Comparison of ENCODE assay signal across 1 cellular context in the genomic region with DNA sequence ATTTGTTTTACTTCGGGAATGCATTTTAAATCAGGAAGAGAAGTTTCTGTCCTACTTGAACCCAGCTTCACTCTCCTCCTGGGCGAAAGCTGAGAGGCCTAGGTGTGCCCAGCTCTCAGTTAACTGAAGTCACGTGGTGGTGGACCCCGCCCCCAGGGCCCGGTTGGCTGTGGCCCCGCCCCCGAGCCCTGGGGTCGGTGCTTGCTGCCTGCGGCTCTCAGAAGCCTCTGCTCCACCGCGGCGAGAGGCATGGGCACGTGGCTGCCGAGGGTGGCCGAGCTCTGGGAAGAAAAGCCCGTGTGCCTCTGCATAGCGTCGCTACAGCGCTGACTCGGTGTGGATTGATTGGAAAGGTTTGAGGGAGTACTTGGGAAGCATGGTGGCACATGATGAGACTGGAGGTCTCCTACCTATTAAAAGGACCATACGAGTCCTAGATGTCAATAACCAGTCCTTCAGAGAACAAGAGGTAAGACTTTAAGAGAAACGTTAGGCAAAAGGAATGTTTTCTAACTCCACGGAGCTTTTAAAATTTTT.
TF ChIP-seq lines count a peak whose summit lies in the region.

No MANE protein-coding gene starts in this region.

TF ChIP-seq in WTC11, 78 proteins besides CTCF, POLR2A, EP300 and RAD21 (continued from another document):
- TF ChIP-seq, protein P1, sequence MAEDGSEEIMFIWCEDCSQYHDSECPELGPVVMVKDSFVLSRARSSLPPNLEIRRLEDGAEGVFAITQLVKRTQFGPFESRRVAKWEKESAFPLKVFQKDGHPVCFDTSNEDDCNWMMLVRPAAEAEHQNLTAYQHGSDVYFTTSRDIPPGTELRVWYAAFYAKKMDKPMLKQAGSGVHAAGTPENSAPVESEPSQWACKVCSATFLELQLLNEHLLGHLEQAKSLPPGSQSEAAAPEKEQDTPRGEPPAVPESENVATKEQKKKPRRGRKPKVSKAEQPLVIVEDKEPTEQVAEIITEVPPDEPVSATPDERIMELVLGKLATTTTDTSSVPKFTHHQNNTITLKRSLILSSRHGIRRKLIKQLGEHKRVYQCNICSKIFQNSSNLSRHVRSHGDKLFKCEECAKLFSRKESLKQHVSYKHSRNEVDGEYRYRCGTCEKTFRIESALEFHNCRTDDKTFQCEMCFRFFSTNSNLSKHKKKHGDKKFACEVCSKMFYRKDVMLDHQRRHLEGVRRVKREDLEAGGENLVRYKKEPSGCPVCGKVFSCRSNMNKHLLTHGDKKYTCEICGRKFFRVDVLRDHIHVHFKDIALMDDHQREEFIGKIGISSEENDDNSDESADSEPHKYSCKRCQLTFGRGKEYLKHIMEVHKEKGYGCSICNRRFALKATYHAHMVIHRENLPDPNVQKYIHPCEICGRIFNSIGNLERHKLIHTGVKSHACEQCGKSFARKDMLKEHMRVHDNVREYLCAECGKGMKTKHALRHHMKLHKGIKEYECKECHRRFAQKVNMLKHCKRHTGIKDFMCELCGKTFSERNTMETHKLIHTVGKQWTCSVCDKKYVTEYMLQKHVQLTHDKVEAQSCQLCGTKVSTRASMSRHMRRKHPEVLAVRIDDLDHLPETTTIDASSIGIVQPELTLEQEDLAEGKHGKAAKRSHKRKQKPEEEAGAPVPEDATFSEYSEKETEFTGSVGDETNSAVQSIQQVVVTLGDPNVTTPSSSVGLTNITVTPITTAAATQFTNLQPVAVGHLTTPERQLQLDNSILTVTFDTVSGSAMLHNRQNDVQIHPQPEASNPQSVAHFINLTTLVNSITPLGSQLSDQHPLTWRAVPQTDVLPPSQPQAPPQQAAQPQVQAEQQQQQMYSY (CRISPR knock-in tag; IDR thresholded peaks at IDR 0.05) = no peak
- TF ChIP-seq JUN (CRISPR knock-in tag; IDR thresholded peaks at IDR 0.05) (no peak), GTF2I (CRISPR knock-in tag; conservative IDR thresholded peaks at IDR 0.05) (no peak), CREM (CRISPR knock-in tag; IDR thresholded peaks at IDR 0.05) (no peak), ZNF232 (CRISPR knock-in tag; IDR thresholded peaks at IDR 0.05) (no peak; the same call in 1 of the 2 replicates), ETV6 (CRISPR knock-in tag; IDR thresholded peaks at IDR 0.05) (0 out of 2 replicates have a peak, but pooled peaks have one; percentile 56), KAT7 (CRISPR knock-in tag; IDR thresholded peaks at IDR 0.05; ENCODE audit: borderline replicate concordance) (no peak), SMAD4 (CRISPR knock-in tag; IDR thresholded peaks at IDR 0.05) (no peak), GRHL2 (CRISPR knock-in tag; IDR thresholded peaks at IDR 0.05; ENCODE audit: insufficient replicate concordance, severe bottlenecking) (no peak), SP1 (CRISPR knock-in tag; conservative IDR thresholded peaks at IDR 0.05) (peak; percentile 85), OVOL2 (CRISPR knock-in tag; IDR thresholded peaks at IDR 0.05; ENCODE audit: borderline replicate concordance) (no peak), ZNF416 (CRISPR knock-in tag; IDR thresholded peaks at IDR 0.05) (no peak), ZNF671 (CRISPR knock-in tag; IDR thresholded peaks at IDR 0.05) (no peak)
- TF ChIP-seq, protein P2, sequence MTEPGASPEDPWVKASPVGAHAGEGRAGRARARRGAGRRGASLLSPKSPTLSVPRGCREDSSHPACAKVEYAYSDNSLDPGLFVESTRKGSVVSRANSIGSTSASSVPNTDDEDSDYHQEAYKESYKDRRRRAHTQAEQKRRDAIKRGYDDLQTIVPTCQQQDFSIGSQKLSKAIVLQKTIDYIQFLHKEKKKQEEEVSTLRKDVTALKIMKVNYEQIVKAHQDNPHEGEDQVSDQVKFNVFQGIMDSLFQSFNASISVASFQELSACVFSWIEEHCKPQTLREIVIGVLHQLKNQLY (CRISPR knock-in tag; IDR thresholded peaks at IDR 0.05) = no peak
- TF ChIP-seq, protein P3, sequence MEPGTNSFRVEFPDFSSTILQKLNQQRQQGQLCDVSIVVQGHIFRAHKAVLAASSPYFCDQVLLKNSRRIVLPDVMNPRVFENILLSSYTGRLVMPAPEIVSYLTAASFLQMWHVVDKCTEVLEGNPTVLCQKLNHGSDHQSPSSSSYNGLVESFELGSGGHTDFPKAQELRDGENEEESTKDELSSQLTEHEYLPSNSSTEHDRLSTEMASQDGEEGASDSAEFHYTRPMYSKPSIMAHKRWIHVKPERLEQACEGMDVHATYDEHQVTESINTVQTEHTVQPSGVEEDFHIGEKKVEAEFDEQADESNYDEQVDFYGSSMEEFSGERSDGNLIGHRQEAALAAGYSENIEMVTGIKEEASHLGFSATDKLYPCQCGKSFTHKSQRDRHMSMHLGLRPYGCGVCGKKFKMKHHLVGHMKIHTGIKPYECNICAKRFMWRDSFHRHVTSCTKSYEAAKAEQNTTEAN (CRISPR knock-in tag; IDR thresholded peaks at IDR 0.05) = no peak
- TF ChIP-seq, protein P4, sequence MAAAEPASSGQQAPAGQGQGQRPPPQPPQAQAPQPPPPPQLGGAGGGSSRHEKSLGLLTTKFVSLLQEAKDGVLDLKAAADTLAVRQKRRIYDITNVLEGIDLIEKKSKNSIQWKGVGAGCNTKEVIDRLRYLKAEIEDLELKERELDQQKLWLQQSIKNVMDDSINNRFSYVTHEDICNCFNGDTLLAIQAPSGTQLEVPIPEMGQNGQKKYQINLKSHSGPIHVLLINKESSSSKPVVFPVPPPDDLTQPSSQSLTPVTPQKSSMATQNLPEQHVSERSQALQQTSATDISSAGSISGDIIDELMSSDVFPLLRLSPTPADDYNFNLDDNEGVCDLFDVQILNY (CRISPR knock-in tag; IDR thresholded peaks at IDR 0.05) = no peak
- TF ChIP-seq, protein P5, sequence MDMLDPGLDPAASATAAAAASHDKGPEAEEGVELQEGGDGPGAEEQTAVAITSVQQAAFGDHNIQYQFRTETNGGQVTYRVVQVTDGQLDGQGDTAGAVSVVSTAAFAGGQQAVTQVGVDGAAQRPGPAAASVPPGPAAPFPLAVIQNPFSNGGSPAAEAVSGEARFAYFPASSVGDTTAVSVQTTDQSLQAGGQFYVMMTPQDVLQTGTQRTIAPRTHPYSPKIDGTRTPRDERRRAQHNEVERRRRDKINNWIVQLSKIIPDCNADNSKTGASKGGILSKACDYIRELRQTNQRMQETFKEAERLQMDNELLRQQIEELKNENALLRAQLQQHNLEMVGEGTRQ (CRISPR knock-in tag; IDR thresholded peaks at IDR 0.05) = peak; percentile 95
- TF ChIP-seq, protein P6, sequence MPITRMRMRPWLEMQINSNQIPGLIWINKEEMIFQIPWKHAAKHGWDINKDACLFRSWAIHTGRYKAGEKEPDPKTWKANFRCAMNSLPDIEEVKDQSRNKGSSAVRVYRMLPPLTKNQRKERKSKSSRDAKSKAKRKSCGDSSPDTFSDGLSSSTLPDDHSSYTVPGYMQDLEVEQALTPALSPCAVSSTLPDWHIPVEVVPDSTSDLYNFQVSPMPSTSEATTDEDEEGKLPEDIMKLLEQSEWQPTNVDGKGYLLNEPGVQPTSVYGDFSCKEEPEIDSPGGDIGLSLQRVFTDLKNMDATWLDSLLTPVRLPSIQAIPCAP (CRISPR knock-in tag; IDR thresholded peaks at IDR 0.05) = no peak
- TF ChIP-seq, protein P7, sequence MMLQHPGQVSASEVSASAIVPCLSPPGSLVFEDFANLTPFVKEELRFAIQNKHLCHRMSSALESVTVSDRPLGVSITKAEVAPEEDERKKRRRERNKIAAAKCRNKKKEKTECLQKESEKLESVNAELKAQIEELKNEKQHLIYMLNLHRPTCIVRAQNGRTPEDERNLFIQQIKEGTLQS (CRISPR knock-in tag; conservative IDR thresholded peaks at IDR 0.05) = no peak
